Comparison of ENCODE assay signal across 32 cellular contexts in genomic region chr1:176944606-176945005, GRCh38.
"Had no signal": no experiment of that assay in that cellular context is flagged by ENCODE, and none has a peak within 500 bp of the region (broad histone marks: within the 10 kb centered on the region; RNA-seq: fewer than 3 reads in every experiment).

No MANE protein-coding gene starts in this region.

- H3K9ac ChIP-seq: neural progenitor cell, parathyroid adenoma had no signal

- H3K9me3 Mint-ChIP-seq: neural progenitor cell had no signal

- H3K79me2 ChIP-seq: parathyroid adenoma had no signal

- H3K36me3 ChIP-seq: neural progenitor cell, ovary, right lobe of liver, sigmoid colon, suprapubic skin, thoracic aorta, thyroid gland, transverse colon, upper lobe of right lung, uterus had no signal

- H3K4me3 Mint-ChIP-seq: naive B cell; naive thymus-derived CD8-positive, alpha-beta T cell; natural killer cell treated with Interleukin-12 subunit alpha and Interleukin-12 subunit beta and Interleukin-15 and Interleukin-18, amount 100 ng/mL, for 72 hours; nephron progenitor cell; neural progenitor cell; stimulated activated memory B cell treated with anti-CD40 and anti-IgM and Interleukin-4, amounts not matched to agents 10 μg/mL and 1 μg/mL and 100 μg/mL, for 72 hours; stimulated activated naive CD8-positive, alpha-beta T cell treated with anti-CD3 and anti-CD28 coated beads, Interleukin-15, amount 100 ng/mL, for 72 hours; type B pancreatic cell had no signal

- H3K4me1 ChIP-seq: neural progenitor cell, parathyroid adenoma, psoas muscle, right lobe of liver, sigmoid colon, suprapubic skin, thyroid gland, transverse colon, upper lobe of right lung, uterus had no signal

- H3K27ac ChIP-seq: neural progenitor cell, ovary, parathyroid adenoma, psoas muscle, right lobe of liver, sigmoid colon, suprapubic skin, thoracic aorta, thyroid gland, transverse colon, upper lobe of right lung, uterus had no signal

- H3K4me3 ChIP-seq: neural progenitor cell, ovary, psoas muscle, right lobe of liver, sigmoid colon, suprapubic skin, thoracic aorta, thyroid gland, transverse colon, upper lobe of right lung, uterus had no signal

- H2AFZ ChIP-seq: neural progenitor cell, parathyroid adenoma had no signal

- H3K4me1 Mint-ChIP-seq: naive B cell; naive thymus-derived CD8-positive, alpha-beta T cell; nephron progenitor cell; neural progenitor cell; stimulated activated memory B cell treated with anti-CD40 and anti-IgM and Interleukin-4, amounts not matched to agents 10 μg/mL and 1 μg/mL and 100 μg/mL, for 72 hours; stimulated activated naive CD8-positive, alpha-beta T cell treated with anti-CD3 and anti-CD28 coated beads, Interleukin-15, amount 100 ng/mL, for 72 hours had no signal

- H3K27ac Mint-ChIP-seq: naive B cell; naive thymus-derived CD8-positive, alpha-beta T cell; natural killer cell treated with Interleukin-12 subunit alpha and Interleukin-12 subunit beta and Interleukin-15 and Interleukin-18, amount 100 ng/mL, for 72 hours; nephron progenitor cell; neural progenitor cell; progenitor cell of endocrine pancreas; stimulated activated memory B cell treated with anti-CD40 and anti-IgM and Interleukin-4, amounts not matched to agents 10 μg/mL and 1 μg/mL and 100 μg/mL, for 72 hours; stimulated activated naive CD8-positive, alpha-beta T cell treated with anti-CD3 and anti-CD28 coated beads, Interleukin-15, amount 100 ng/mL, for 72 hours; type B pancreatic cell had no signal

- H3K36me3 Mint-ChIP-seq: naive B cell; stimulated activated memory B cell treated with anti-CD40 and anti-IgM and Interleukin-4, amounts not matched to agents 10 μg/mL and 1 μg/mL and 100 μg/mL, for 72 hours had no signal

- H3K4me2 ChIP-seq: neural progenitor cell had no signal

- DNase-seq: naive B cell; naive thymus-derived CD8-positive, alpha-beta T cell; nephron progenitor cell; occipital lobe; ovary; posterior cingulate gyrus; psoas muscle; right cardiac atrium; right lobe of liver; sigmoid colon; small intestine; stimulated activated CD4-positive, alpha-beta T cell treated with anti-CD3 and anti-CD28 coated beads, Interleukin-15, amount 100 ng/mL, for 24 hours; stimulated activated CD4-positive, alpha-beta T cell treated with anti-CD3 and anti-CD28 coated beads, Interleukin-2, amount 100 ng/mL, for 24 hours; stimulated activated CD4-positive, alpha-beta T cell treated with anti-CD3 and anti-CD28 coated beads, Interleukin-2, amount 100 ng/mL, for 48 hours; stimulated activated CD4-positive, alpha-beta T cell treated with anti-CD3 and anti-CD28 coated beads, Interleukin-4, amount 100 ng/mL, for 4 hours; stimulated activated CD8-positive, alpha-beta memory T cell treated with anti-CD3 and anti-CD28 coated beads, Interleukin-4, amount 100 ng/mL, for 48 hours; stimulated activated naive CD4-positive, alpha-beta T cell; stimulated activated naive CD8-positive, alpha-beta T cell treated with anti-CD3 and anti-CD28 coated beads, Interleukin-15, amount 100 ng/mL, for 72 hours; stimulated activated naive CD8-positive, alpha-beta T cell treated with anti-CD3 and anti-CD28 coated beads, Interleukin-15, Interleukin-2, amounts not matched to agents 100 U/mL and 50 U/mL, for 24 hours; substantia nigra; thyroid gland; transverse colon; upper lobe of right lung; uterus had no signal

- H3K9me3 ChIP-seq: ovary, psoas muscle, right lobe of liver, sigmoid colon, suprapubic skin, thoracic aorta, thyroid gland, transverse colon, upper lobe of right lung, uterus had no signal

- H3K27me3 ChIP-seq: neural progenitor cell, ovary, right lobe of liver, sigmoid colon, suprapubic skin, thyroid gland, transverse colon, uterus had no signal
